In genomic region chr1:147083919-147084272, GRCh38 we compare ENCODE assay signal across 8 cellular contexts.
DNase-seq lines count a peak whose midpoint lies in the region; ATAC-seq, FAIRE-seq and TF ChIP-seq lines count a peak whose summit lies in the region.

No MANE protein-coding gene starts in this region.

- no peak for FAIRE-seq in GM19239 (lab: Jason Lieb, UNC)

- TF ChIP-seq CTCF in Calu3 (IDR thresholded peaks at IDR 0.05; ENCODE audit: unreplicated experiment), result no peak
- TF ChIP-seq CTCF in osteoblast (IDR thresholded peaks at IDR 0.05; ENCODE audit: extremely low read depth, low read depth, low read length), result no peak

- peak overlapping the region; percentile 44 for H3K4me3 ChIP-seq in MG63
- H3K4me3 ChIP-seq in endocrine pancreas (ENCODE audit: control insufficient read depth, insufficient read depth, low read length), result peak overlapping the region; percentile 82
- H3K4me3 ChIP-seq in osteoblast (ENCODE audit: insufficient read depth, low read length), result peak overlapping the region; percentile 77

- BruUV-seq in Calu3 (replicated peaks; lab: Mats Ljungman, UMichigan), result no TSS peak

- H3K79me2 ChIP-seq in osteoblast (ENCODE audit: insufficient read depth, low read length), result no peaks in the 10 kb centered on the region

- peak overlapping the region; percentile 77 for H3K4me3 Mint-ChIP-seq in Calu3 (ENCODE audit: low read depth, unreplicated experiment)

- no peak overlapping the region for H3K27ac ChIP-seq in osteoblast (ENCODE audit: low read depth, low read length)

- peaks cover 77% of the 10 kb centered on the region for H3K27me3 Mint-ChIP-seq in Calu3 (ENCODE audit: unreplicated experiment)

- H3K4me1 Mint-ChIP-seq in Calu3 (ENCODE audit: low read depth, unreplicated experiment), result peaks cover 8% of the 10 kb centered on the region

- intact Hi-C loops in Calu3 (cut with micrococcal nuclease; ENCODE audit: unreplicated experiment), result loop anchor here (5.0 to 10.0 kb wide), 2 partner anchors 59 to 88 kb away; partner anchors contain the start of gene PRKAB2

- no peak for ATAC-seq in GM18870 (IDR thresholded peaks at IDR 0.05; ENCODE audit: unreplicated experiment)

- peaks cover 35% of the 10 kb centered on the region for H3K27me3 ChIP-seq in MG63
- H3K27me3 ChIP-seq in endocrine pancreas (ENCODE audit: control insufficient read depth, insufficient read depth, low read length), result no peaks in the 10 kb centered on the region
- peaks cover 50% of the 10 kb centered on the region for H3K27me3 ChIP-seq in osteoblast (ENCODE audit: insufficient read depth, low read length)

- H3K9me3 ChIP-seq in MG63 (peaks cover 16% of the 10 kb centered on the region), endocrine pancreas (ENCODE audit: control insufficient read depth, low read length) (peaks cover 1% of the 10 kb centered on the region), osteoblast (ENCODE audit: low read depth, low read length) (no peaks in the 10 kb centered on the region)

- CTCF ChIA-PET in Calu3 (lab: Charles Lee), result no interaction called here

- H3K9me3 Mint-ChIP-seq in Calu3 (ENCODE audit: low read depth, unreplicated experiment), result peaks cover 3% of the 10 kb centered on the region

- no peaks in the 10 kb centered on the region for H4K20me1 ChIP-seq in osteoblast (ENCODE audit: insufficient read depth, low read length)

- peaks cover 12% of the 10 kb centered on the region for H3K36me3 Mint-ChIP-seq in Calu3 (ENCODE audit: insufficient read depth, unreplicated experiment)

- H3K4me1 ChIP-seq in endocrine pancreas (ENCODE audit: control insufficient read depth, insufficient read depth, low read length) (no peaks in the 10 kb centered on the region), osteoblast (ENCODE audit: insufficient read depth, low read length) (peaks cover 12% of the 10 kb centered on the region)

- H3K4me2 ChIP-seq in osteoblast (ENCODE audit: insufficient read depth, low read length), result peak overlapping the region; percentile 93

- H3K36me3 ChIP-seq in MG63 (no peaks in the 10 kb centered on the region), endocrine pancreas (ENCODE audit: control insufficient read depth, insufficient read depth, low read length) (no peaks in the 10 kb centered on the region), osteoblast (ENCODE audit: insufficient read depth, low read length) (no peaks in the 10 kb centered on the region)

- DNase-seq in Calu3 (no peak), MG63 (no peak), osteoblast (ENCODE audit: insufficient read length, low spot score, missing footprints) (no peak), cerebellar nuclear complex (lab: John Stamatoyannopoulos, UW) (no peak), GM19239 (ENCODE audit: insufficient read length, low spot score) (no peak)
- no peak for DNase-seq in stimulated activated CD4-positive, alpha-beta T cell treated with anti-CD3 and anti-CD28 coated beads, Interleukin-1b, Interleukin-23, amount 100 ng/mL, for 48 hours

- peak overlapping the region; percentile 58 for H3K9ac ChIP-seq in endocrine pancreas (ENCODE audit: control insufficient read depth, insufficient read depth, low read length)

- H2AFZ ChIP-seq in osteoblast (ENCODE audit: low read length), result peak overlapping the region; percentile 96

- H3K27ac Mint-ChIP-seq in Calu3 (ENCODE audit: unreplicated experiment), result peak overlapping the region; percentile 97
